In genomic region chr12:132500856-132501180, GRCh38 we compare ENCODE assay signal across 18 cellular contexts.
"Had no signal": no experiment of that assay in that cellular context is flagged by ENCODE, and none has a peak within 500 bp of the region (broad histone marks: within the 10 kb centered on the region; RNA-seq: fewer than 3 reads in every experiment).

No MANE protein-coding gene starts in this region.

- H3K27me3 ChIP-seq: breast epithelium, dorsolateral prefrontal cortex, gastrocnemius medialis, tibial nerve, vagina had no signal

- ATAC-seq: activated CD4-positive, alpha-beta T cell treated with anti-CD3 and anti-CD28 coated beads for 36 hours; activated CD8-positive, alpha-beta T cell treated with anti-CD3 and anti-CD28 coated beads for 36 hours; gastrocnemius medialis; sciatic nerve had no signal

- H3K9me3 Mint-ChIP-seq: activated CD8-positive, alpha-beta T cell treated with anti-CD3 and anti-CD28 coated beads for 36 hours; naive thymus-derived CD8-positive, alpha-beta T cell; T-helper 1 cell treated with Interleukin-12 subunit alpha and Interleukin-12 subunit beta and Interleukin-4 antibody, amounts not matched to agents 30 μg/mL and 1 μg/mL, for 36 hours had no signal

- H3K27ac ChIP-seq: breast epithelium, psoas muscle, vagina had no signal

- FAIRE-seq: islet of Langerhans had no signal

- DNase-seq: activated CD4-positive, alpha-beta T cell treated with anti-CD3 and anti-CD28 coated beads for 36 hours; activated CD8-positive, alpha-beta memory T cell treated with anti-CD3 and anti-CD28 coated beads, Interleukin-2, amount 50 U/mL, for 4 hours; activated CD8-positive, alpha-beta T cell treated with anti-CD3 and anti-CD28 coated beads for 36 hours; aorta; dorsolateral prefrontal cortex; erythroblast; gastrocnemius medialis; mesenchymal stem cell; naive thymus-derived CD8-positive, alpha-beta T cell; nucleus accumbens; psoas muscle; stimulated activated CD4-positive, alpha-beta T cell treated with anti-CD3 and anti-CD28 coated beads, Interleukin-1b, Interleukin-23, amount 100 ng/mL, for 48 hours had no signal

- H3K36me3 Mint-ChIP-seq: naive thymus-derived CD8-positive, alpha-beta T cell had no signal

- H3K36me3 ChIP-seq: breast epithelium, gastrocnemius medialis, tibial nerve, vagina had no signal

- H3K27ac Mint-ChIP-seq: activated CD4-positive, alpha-beta T cell treated with anti-CD3 and anti-CD28 coated beads for 36 hours; activated CD8-positive, alpha-beta T cell treated with anti-CD3 and anti-CD28 coated beads for 36 hours; T-helper 1 cell treated with Interleukin-12 subunit alpha and Interleukin-12 subunit beta and Interleukin-4 antibody, amounts not matched to agents 30 μg/mL and 1 μg/mL, for 36 hours had no signal

- H3K4me3 ChIP-seq: breast epithelium, dorsolateral prefrontal cortex, gastrocnemius medialis, psoas muscle, tibial nerve, vagina had no signal

- H3K27me3 Mint-ChIP-seq: activated CD4-positive, alpha-beta T cell treated with anti-CD3 and anti-CD28 coated beads for 36 hours; activated CD8-positive, alpha-beta T cell treated with anti-CD3 and anti-CD28 coated beads for 36 hours; naive thymus-derived CD8-positive, alpha-beta T cell had no signal

- H3K9me3 ChIP-seq: breast epithelium, gastrocnemius medialis, psoas muscle, tibial nerve, vagina had no signal

- H3K4me3 Mint-ChIP-seq: activated CD4-positive, alpha-beta T cell treated with anti-CD3 and anti-CD28 coated beads for 36 hours; activated CD8-positive, alpha-beta T cell treated with anti-CD3 and anti-CD28 coated beads for 36 hours; T-helper 1 cell treated with Interleukin-12 subunit alpha and Interleukin-12 subunit beta and Interleukin-4 antibody, amounts not matched to agents 30 μg/mL and 1 μg/mL, for 36 hours had no signal
